ENCODE assay signal across 19 cellular contexts in genomic region chr13:49549289-49549688, GRCh38. TPM values are rescaled to one million over a fixed set of nuclear protein-coding genes. Genes with fewer than 3 reads are reported as not detected.
DNase-seq lines count a peak whose midpoint lies in the region; FAIRE-seq and TF ChIP-seq lines count a peak whose summit lies in the region.
"Had no signal": no experiment of that assay in that cellular context is flagged by ENCODE, and none has a peak within 500 bp of the region (broad histone marks: within the 10 kb centered on the region; RNA-seq: fewer than 3 reads in every experiment).

No MANE protein-coding gene starts in this region.

- no peak overlapping the region for H3K4me2 ChIP-seq in OCI-LY7 (ENCODE audit: low read length)
- H3K4me2 ChIP-seq in neuronal stem cell (ENCODE audit: insufficient read depth, low read length, poor library complexity, severe bottlenecking) = no peak overlapping the region

- no TSS peak for BruUV-seq in OCI-LY7 (replicated peaks; lab: Mats Ljungman, UMichigan)

- H3K79me1 ChIP-seq in neuronal stem cell (ENCODE audit: low read depth, low read length) = peaks cover 1% of the 10 kb centered on the region

- WGBS in neuronal stem cell (ENCODE audit: extremely low coverage in 2 of 2, insufficient read length in 2 of 2, insufficient replicate concordance in 1 of 2), 2 donors = no CpG with 5 or more reads among the region's 15 CpGs

- H3K9me3 Mint-ChIP-seq in activated CD4-positive, alpha-beta memory T cell treated with anti-CD3 and anti-CD28 coated beads, Interleukin-2, amount 10 ng/mL, durations not matched to agents 7 days and 5 days = no peaks in the 10 kb centered on the region
- H3K9me3 Mint-ChIP-seq: activated CD4-positive, alpha-beta T cell treated with anti-CD3 and anti-CD28 coated beads, Interleukin-2, amount 10 ng/mL, durations not matched to agents 24 days and 14 days; activated naive CD4-positive, alpha-beta T cell treated with anti-CD3 and anti-CD28 coated beads, Interleukin-2, amount 50 U/mL, for 24 hours; activated T-cell treated with anti-CD3 and anti-CD28 coated beads, Interleukin-2, amount 50 U/mL, for 24 hours; CD4-positive, CD25-positive, alpha-beta regulatory T cell; naive thymus-derived CD8-positive, alpha-beta T cell had no signal

- H3K18ac ChIP-seq in neuronal stem cell (ENCODE audit: low read length) = no peak overlapping the region

- H2AK5ac ChIP-seq in neuronal stem cell (ENCODE audit: low read depth, low read length) = no peak overlapping the region

- no peaks in the 10 kb centered on the region for H3K9me3 ChIP-seq in OCI-LY7 (ENCODE audit: low read length)
- H3K9me3 ChIP-seq in neuronal stem cell (replicated peaks in 1 of 2; ENCODE audit: control insufficient read depth in 2 of 2, insufficient read depth in 1 of 2, low read depth in 1 of 2, low read length in 2 of 2) = no peaks in the 10 kb centered on the region
- H3K9me3 ChIP-seq: SJSA1 had no signal

- H3K4me1 Mint-ChIP-seq in activated CD4-positive, alpha-beta memory T cell treated with anti-CD3 and anti-CD28 coated beads, Interleukin-2, amount 10 ng/mL, durations not matched to agents 7 days and 5 days = no peaks in the 10 kb centered on the region
- H3K4me1 Mint-ChIP-seq: activated naive CD4-positive, alpha-beta T cell treated with anti-CD3 and anti-CD28 coated beads, Interleukin-2, amount 50 U/mL, for 24 hours had no signal

- FAIRE-seq in GM12892 (lab: Jason Lieb, UNC) = peak; percentile 70

- CTCF ChIA-PET in OCI-LY7 (lab: Charles Lee; ENCODE audit: unreplicated experiment) = no interaction called here
- CTCF ChIA-PET in activated CD4-positive, alpha-beta memory T cell treated with anti-CD3 and anti-CD28 coated beads, Interleukin-2, amount 10 ng/mL, durations not matched to agents 7 days and 5 days (lab: Charles Lee) = no interaction called here

- no peaks in the 10 kb centered on the region for H4K20me1 ChIP-seq in OCI-LY7 (ENCODE audit: insufficient read depth, low read length)

- H3K4me1 ChIP-seq in OCI-LY7 (ENCODE audit: insufficient read depth, low read length, poor library complexity, severe bottlenecking) = no peaks in the 10 kb centered on the region
- no peaks in the 10 kb centered on the region for H3K4me1 ChIP-seq in neuronal stem cell (ENCODE audit: control insufficient read depth in 2 of 2, insufficient read depth in 1 of 2, low read depth in 1 of 2, low read length in 2 of 2)
- H3K4me1 ChIP-seq: SJSA1 had no signal

- no peak overlapping the region for H4K8ac ChIP-seq in neuronal stem cell (ENCODE audit: low read depth, low read length)

- no peaks in the 10 kb centered on the region for H3K79me2 ChIP-seq in OCI-LY7 (ENCODE audit: insufficient read depth, low read depth, low read length)

- no peak overlapping the region for H3K27ac Mint-ChIP-seq in activated CD4-positive, alpha-beta memory T cell treated with anti-CD3 and anti-CD28 coated beads, Interleukin-2, amount 10 ng/mL, durations not matched to agents 7 days and 5 days
- H3K27ac Mint-ChIP-seq: activated CD4-positive, alpha-beta T cell treated with anti-CD3 and anti-CD28 coated beads, Interleukin-2, amount 10 ng/mL, durations not matched to agents 24 days and 14 days; activated naive CD4-positive, alpha-beta T cell treated with anti-CD3 and anti-CD28 coated beads, Interleukin-2, amount 50 U/mL, for 24 hours; activated T-cell treated with anti-CD3 and anti-CD28 coated beads, Interleukin-2, amount 50 U/mL, for 24 hours; CD4-positive, CD25-positive, alpha-beta regulatory T cell had no signal

- no peaks in the 10 kb centered on the region for H3K9me2 ChIP-seq in OCI-LY7 (ENCODE audit: insufficient read depth, low read length)

- no peak for TF ChIP-seq POLR2A in GM12892 (IDR thresholded peaks at IDR 0.05; ENCODE audit: low read depth, low read length)

- TF ChIP-seq CTCF in OCI-LY7 (conservative IDR thresholded peaks at IDR 0.05; ENCODE audit: low read length) (peak; percentile 48), epithelial cell of proximal tubule (conservative IDR thresholded peaks at IDR 0.05; ENCODE audit: low read depth, low read length) (peak; percentile 21)

- H3K36me3 ChIP-seq in OCI-LY7 (ENCODE audit: insufficient read depth, low read length) (peaks cover 83% of the 10 kb centered on the region), neuronal stem cell (replicated peaks in 1 of 2; ENCODE audit: control insufficient read depth in 2 of 2, insufficient read depth in 2 of 2, low read length in 2 of 2) (peaks cover 5 to 85% of the 10 kb centered on the region in 2 donors)

- no peaks in the 10 kb centered on the region for H3K27me3 Mint-ChIP-seq in activated CD4-positive, alpha-beta memory T cell treated with anti-CD3 and anti-CD28 coated beads, Interleukin-2, amount 10 ng/mL, durations not matched to agents 7 days and 5 days
- H3K27me3 Mint-ChIP-seq: activated CD4-positive, alpha-beta T cell treated with anti-CD3 and anti-CD28 coated beads, Interleukin-2, amount 10 ng/mL, durations not matched to agents 24 days and 14 days; activated naive CD4-positive, alpha-beta T cell treated with anti-CD3 and anti-CD28 coated beads, Interleukin-2, amount 50 U/mL, for 24 hours; activated T-cell treated with anti-CD3 and anti-CD28 coated beads, Interleukin-2, amount 50 U/mL, for 24 hours; CD4-positive, CD25-positive, alpha-beta regulatory T cell; naive thymus-derived CD8-positive, alpha-beta T cell had no signal

- no peak overlapping the region for H2BK5ac ChIP-seq in neuronal stem cell (ENCODE audit: low read length)

- H3K14ac ChIP-seq in neuronal stem cell (ENCODE audit: low read length) = no peak overlapping the region

- intact Hi-C loops in OCI-LY7 (cut with micrococcal nuclease; ENCODE audit: unreplicated experiment) = no loop called here

- H3K23ac ChIP-seq in neuronal stem cell (ENCODE audit: low read depth, low read length, poor library complexity) = no peak overlapping the region

- peaks cover 36% of the 10 kb centered on the region for H3K36me3 Mint-ChIP-seq in activated CD4-positive, alpha-beta memory T cell treated with anti-CD3 and anti-CD28 coated beads, Interleukin-2, amount 10 ng/mL, durations not matched to agents 7 days and 5 days (ENCODE audit: low read depth)

- no peak overlapping the region for H2AFZ ChIP-seq in OCI-LY7 (ENCODE audit: low read length)
- no peak overlapping the region for H2AFZ ChIP-seq in neuronal stem cell (ENCODE audit: low read length)

- H2BK120ac ChIP-seq in neuronal stem cell (ENCODE audit: low read depth, low read length) = no peak overlapping the region

- H2BK12ac ChIP-seq in neuronal stem cell (ENCODE audit: low read length) = no peak overlapping the region

- no peak overlapping the region for H4K91ac ChIP-seq in neuronal stem cell (ENCODE audit: low read depth, low read length, poor library complexity)

- peak overlapping the region; percentile 44 for H3K9ac ChIP-seq in neuronal stem cell (ENCODE audit: low read depth, low read length, poor library complexity)

- H3K27ac ChIP-seq in OCI-LY7 (ENCODE audit: low read depth, low read length, poor library complexity, severe bottlenecking) = no peak overlapping the region
- H3K27ac ChIP-seq in neuronal stem cell (replicated peaks; ENCODE audit: low read length) = no peak overlapping the region
- H3K27ac ChIP-seq: SJSA1 had no signal

- H3K27me3 ChIP-seq in neuronal stem cell (ENCODE audit: control insufficient read depth in 3 of 3, insufficient read depth in 3 of 3, low read depth in 1 of 3, low read length in 3 of 3) = no peaks in the 10 kb centered on the region
- H3K27me3 ChIP-seq: SJSA1 had no signal

- H3K4me3 ChIP-seq in OCI-LY7 (ENCODE audit: low read depth, low read length, poor library complexity, severe bottlenecking) (no peak overlapping the region), epithelial cell of proximal tubule (ENCODE audit: low read depth, low read length) (no peak overlapping the region), neuronal stem cell (ENCODE audit: low read length in 2 of 2) (no peak overlapping the region)
- H3K4me3 ChIP-seq: SJSA1 had no signal

- H3K4me3 Mint-ChIP-seq in activated CD4-positive, alpha-beta memory T cell treated with anti-CD3 and anti-CD28 coated beads, Interleukin-2, amount 10 ng/mL, durations not matched to agents 7 days and 5 days = no peak overlapping the region
- H3K4me3 Mint-ChIP-seq: activated CD4-positive, alpha-beta T cell treated with anti-CD3 and anti-CD28 coated beads, Interleukin-2, amount 10 ng/mL, durations not matched to agents 24 days and 14 days; activated naive CD4-positive, alpha-beta T cell treated with anti-CD3 and anti-CD28 coated beads, Interleukin-2, amount 50 U/mL, for 24 hours; activated T-cell treated with anti-CD3 and anti-CD28 coated beads, Interleukin-2, amount 50 U/mL, for 24 hours; CD4-positive, CD25-positive, alpha-beta regulatory T cell; naive thymus-derived CD8-positive, alpha-beta T cell had no signal

- DNase-seq in GM12892 (ENCODE audit: insufficient read length) (no peak), OCI-LY7 (ENCODE audit: low spot score) (no peak), epithelial cell of proximal tubule (ENCODE audit: low read depth) (no peak), neuronal stem cell (ENCODE audit: low spot score) (no peak), NCI-H82 treated with DMSO at 0.1 percent for 48 hours (lab: John Stamatoyannopoulos, UW; ENCODE audit: unreplicated experiment) (no peak)
- no peak for DNase-seq in activated CD4-positive, alpha-beta memory T cell treated with anti-CD3 and anti-CD28 coated beads, Interleukin-2, amount 10 ng/mL, durations not matched to agents 7 days and 5 days
- DNase-seq in stimulated activated CD4-positive, alpha-beta T cell treated with anti-CD3 and anti-CD28 coated beads, Interleukin-2, amount 100 ng/mL, for 48 hours = no peak
- DNase-seq: activated CD4-positive, alpha-beta T cell treated with anti-CD3 and anti-CD28 coated beads, Interleukin-2, amount 10 ng/mL, durations not matched to agents 24 days and 14 days; activated T-cell treated with anti-CD3 and anti-CD28 coated beads, Interleukin-2, amount 50 U/mL, for 24 hours; CD4-positive, CD25-positive, alpha-beta regulatory T cell; effector CD4-positive, alpha-beta T cell; foreskin fibroblast; GOT3; naive thymus-derived CD8-positive, alpha-beta T cell; NCI-H146; NCI-H345; T-helper 9 cell had no signal

- no peak overlapping the region for H3K4ac ChIP-seq in neuronal stem cell (ENCODE audit: low read length)

- POLR2A ChIA-PET in OCI-LY7 (lab: Charles Lee) = interaction anchor here (0.7 to 1.0 kb wide), 2 partner anchors 10 to 189 kb away, joined by 3 to 5 read pairs; no protein-coding TSS in a partner anchor
- POLR2A ChIA-PET in activated CD4-positive, alpha-beta memory T cell treated with anti-CD3 and anti-CD28 coated beads, Interleukin-2, amount 10 ng/mL, durations not matched to agents 7 days and 5 days (lab: Charles Lee) = no interaction called here

- H2BK15ac ChIP-seq in neuronal stem cell (ENCODE audit: low read length) = no peak overlapping the region

RNA-seq across cellular contexts. Expression of gene RCBTB1, which starts 36.1 kb away (rescaled TPM):
- polyA plus RNA-seq in GM12892 (2012; ENCODE audit: missing spikeins) = 11.7 TPM
- total RNA-seq in OCI-LY7 (2014; rRNA removed; shearing (Covaris generic)) = 13.4 and 15.1 TPM in 2 replicates
- total RNA-seq in OCI-LY7 (2022) (30.6 and 31.1 TPM in 2 replicates), epithelial cell of proximal tubule (11.9 and 16.6 TPM in 2 replicates)
- 14.6 TPM for polyA plus RNA-seq in neuronal stem cell (2013, experiment 1 of 2)
- polyA plus RNA-seq in neuronal stem cell (2013, experiment 2 of 2) = 15.1 TPM
- 10 to 100 TPM; 18.5 to 19.0 TPM for total RNA-seq in activated CD4-positive, alpha-beta memory T cell treated with anti-CD3 and anti-CD28 coated beads, Interleukin-2, amount 10 ng/mL, durations not matched to agents 7 days and 5 days

RNA-seq across cellular contexts. Expression of gene PHF11, which starts 53.5 kb away (rescaled TPM):
- 46.5 TPM for polyA plus RNA-seq in GM12892 (2012; ENCODE audit: missing spikeins)
- total RNA-seq in OCI-LY7 (2014; rRNA removed; shearing (Covaris generic)) = 29.9 and 32.8 TPM in 2 replicates
- 56.1 and 59.8 TPM in 2 replicates for total RNA-seq in OCI-LY7 (2022)
- 21.8 and 33.9 TPM in 2 replicates for total RNA-seq in epithelial cell of proximal tubule
- polyA plus RNA-seq in neuronal stem cell (2013, experiment 1 of 2) = 4.6 TPM
- 4.8 TPM for polyA plus RNA-seq in neuronal stem cell (2013, experiment 2 of 2)
- 100 to 1,000 TPM; 135 to 144 TPM for total RNA-seq in activated CD4-positive, alpha-beta memory T cell treated with anti-CD3 and anti-CD28 coated beads, Interleukin-2, amount 10 ng/mL, durations not matched to agents 7 days and 5 days
